Comparison of ENCODE assay signal across 8 cellular contexts in the genomic region with DNA sequence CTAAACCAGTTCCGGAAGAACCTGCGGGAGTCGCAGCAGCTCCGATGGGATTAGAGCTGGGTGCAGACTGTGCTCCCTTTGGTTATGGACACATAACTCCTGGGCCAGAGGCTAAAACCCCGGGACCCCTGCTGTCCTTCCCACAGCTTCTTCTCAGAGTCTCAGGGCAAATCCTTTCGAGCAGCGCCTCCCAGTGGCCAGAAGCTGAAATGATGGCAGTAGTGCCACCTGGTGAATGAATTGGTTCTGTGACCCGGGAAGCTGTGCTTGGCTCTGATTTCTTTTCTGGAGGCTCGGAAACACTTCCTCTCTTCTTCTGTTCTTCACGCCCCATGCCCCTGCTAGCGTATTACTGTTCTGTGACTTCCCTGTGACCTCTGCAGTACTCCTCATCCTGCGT. TPM values are rescaled to one million over a fixed set of nuclear protein-coding genes. Genes with fewer than 3 reads are reported as not detected.
DNase-seq lines count a peak whose midpoint lies in the region; FAIRE-seq and TF ChIP-seq lines count a peak whose summit lies in the region.
"Not testable (repeated sequence)": the region's sequence is repeated elsewhere in the genome, so short reads cannot be mapped to it uniquely, and the experiment has no call there.

No MANE protein-coding gene starts in this region.

- not testable (repeated sequence) for H3K27me3 Mint-ChIP-seq in activated CD4-positive, alpha-beta memory T cell treated with anti-CD3 and anti-CD28 coated beads for 36 hours

- H3K9me3 ChIP-seq in OCI-LY1 (ENCODE audit: low read length); stomach: not testable (repeated sequence)

- not testable (repeated sequence) for H3K4me3 ChIP-seq in OCI-LY1 (ENCODE audit: low read depth, low read length, poor library complexity, severe bottlenecking); bronchial epithelial cell (ENCODE audit: low read depth, low read length); stomach

- TF ChIP-seq POLR2A in stomach (IDR thresholded peaks at IDR 0.05), result not testable (repeated sequence)

- not testable (repeated sequence) for H3K4me1 Mint-ChIP-seq in activated CD4-positive, alpha-beta memory T cell treated with anti-CD3 and anti-CD28 coated beads for 36 hours (ENCODE audit: low read depth)

- WGBS in stomach, 5 donors, result 13 to 29% (median 16%) methylated on average over 9 to 12 of the region's 12 CpGs

- DNase-seq in DMS153 treated with DMSO at 0.1 percent for 48 hours (lab: John Stamatoyannopoulos, UW; ENCODE audit: unreplicated experiment) (peak; percentile 15), LHCN-M2 (ENCODE audit: low read depth) (peak; percentile 47), bronchial epithelial cell (ENCODE audit: low read depth) (peak; percentile 52), hepatic stellate cell (ENCODE audit: low spot score) (peak; percentile 66), pons (ENCODE audit: low spot score) (peak; percentile 61), stomach (peak; percentile 84)
- DNase-seq in activated CD4-positive, alpha-beta memory T cell treated with anti-CD3 and anti-CD28 coated beads for 36 hours, result peak; percentile 87

- H3K9ac ChIP-seq in OCI-LY1 (ENCODE audit: low read length), result not testable (repeated sequence)

- FAIRE-seq in bronchial epithelial cell (lab: Jason Lieb, UNC), result not testable (repeated sequence)

- H3K79me2 ChIP-seq in OCI-LY1 (ENCODE audit: insufficient read depth, low read length), result not testable (repeated sequence)

- not testable (repeated sequence) for H3F3A ChIP-seq in OCI-LY1 (ENCODE audit: insufficient read depth, low read length)

- not testable (repeated sequence) for H3K9me3 Mint-ChIP-seq in activated CD4-positive, alpha-beta memory T cell treated with anti-CD3 and anti-CD28 coated beads for 36 hours

- H3K36me3 Mint-ChIP-seq in activated CD4-positive, alpha-beta memory T cell treated with anti-CD3 and anti-CD28 coated beads for 36 hours, result not testable (repeated sequence)

- TF ChIP-seq CTCF in OCI-LY1 (IDR thresholded peaks at IDR 0.05; ENCODE audit: low read length) (peak; percentile 66), bronchial epithelial cell (IDR thresholded peaks at IDR 0.05; ENCODE audit: insufficient read depth, low read length, severe bottlenecking) (peak; percentile 75), stomach (IDR thresholded peaks at IDR 0.05) (peak in 5 of 7 experiments; percentile 67 to 80 (median 74))

- TF ChIP-seq EP300 in stomach (IDR thresholded peaks at IDR 0.05), result not testable (repeated sequence)

- CTCF ChIA-PET in activated CD4-positive, alpha-beta memory T cell treated with anti-CD3 and anti-CD28 coated beads for 36 hours (lab: Charles Lee), result interaction anchor here (0.7 to 3.5 kb wide), 21 partner anchors 9 to 886 kb away, joined by 3 to 68 read pairs (median 5); a partner anchor contains a TSS

- H4K20me1 ChIP-seq in OCI-LY1 (ENCODE audit: insufficient read depth, low read length), result not testable (repeated sequence)

- intact Hi-C loops in activated CD4-positive, alpha-beta memory T cell treated with anti-CD3 and anti-CD28 coated beads for 36 hours (cut with micrococcal nuclease); stomach (cut with DNase I; ENCODE audit: low total_unique reads): not testable (repeated sequence)

- H3K27ac ChIP-seq in OCI-LY1 (ENCODE audit: low read depth, low read length, poor library complexity, severe bottlenecking); stomach: not testable (repeated sequence)

- H2AFZ ChIP-seq in OCI-LY1 (ENCODE audit: low read length), result not testable (repeated sequence)

- H3K36me3 ChIP-seq in OCI-LY1 (ENCODE audit: insufficient read depth, low read length); bronchial epithelial cell (ENCODE audit: control insufficient read depth, insufficient read depth, low read length); stomach: not testable (repeated sequence)

- POLR2A ChIA-PET in activated CD4-positive, alpha-beta memory T cell treated with anti-CD3 and anti-CD28 coated beads for 36 hours (lab: Charles Lee), result not testable (repeated sequence)

- H3K27me3 ChIP-seq in OCI-LY1 (ENCODE audit: insufficient read depth, low read length); bronchial epithelial cell (ENCODE audit: control insufficient read depth, insufficient read depth, low read length); stomach: not testable (repeated sequence)

- H3K4me2 ChIP-seq in OCI-LY1 (ENCODE audit: low read length), result not testable (repeated sequence)

- not testable (repeated sequence) for H3K9me2 ChIP-seq in OCI-LY1 (ENCODE audit: low read depth, low read length)

- not testable (repeated sequence) for H3K4me1 ChIP-seq in OCI-LY1 (ENCODE audit: insufficient read depth, low read length, severe bottlenecking)
- peaks cover 0 to 10% (median 8%) of the 10 kb centered on the region in 4 donors for H3K4me1 ChIP-seq in stomach

- not testable (repeated sequence) for H3K27ac Mint-ChIP-seq in activated CD4-positive, alpha-beta memory T cell treated with anti-CD3 and anti-CD28 coated beads for 36 hours

- H3K4me3 Mint-ChIP-seq in activated CD4-positive, alpha-beta memory T cell treated with anti-CD3 and anti-CD28 coated beads for 36 hours, result not testable (repeated sequence)

RNA-seq across cellular contexts. Expression of a gene that starts 29.8 kb away (rescaled TPM):
- total RNA-seq in LHCN-M2 (2014; rRNA removed) (29.2 and 33.3 TPM in 2 replicates), bronchial epithelial cell (15.0 and 22.9 TPM in 2 replicates), stomach (10 to 100 TPM; 10.4 to 35.2 (median 18.7) TPM)
- 5.4 TPM for polyA plus RNA-seq in LHCN-M2 (2012)
- 10 to 100 TPM; 33.8 to 34.3 TPM for total RNA-seq in activated CD4-positive, alpha-beta memory T cell treated with anti-CD3 and anti-CD28 coated beads for 36 hours
- polyA plus RNA-seq in stomach, result 10 to 100 TPM; 10.8 to 12.7 (median 12.7) TPM

Comparison
In these comparisons a context has a peak if more than half of its experiments do, and no peak if none do; other contexts are left out.
1. DNase-seq: peak in every context shown above with its lines; median percentile 87 in activated CD4-positive, alpha-beta memory T cell treated with anti-CD3 and anti-CD28 coated beads for 36 hours; 84 in stomach; 66 in hepatic stellate cell; 61 in pons; 52 in bronchial epithelial cell; 47 in LHCN-M2; 15 in DMS153 treated with DMSO at 0.1 percent for 48 hours.